In genomic region chr11:63813035-63813562, GRCh38 we compare ENCODE assay signal across 8 cellular contexts. TPM values are rescaled to one million over a fixed set of nuclear protein-coding genes. Genes with fewer than 3 reads are reported as not detected.
DNase-seq lines count a peak whose midpoint lies in the region; ATAC-seq and TF ChIP-seq lines count a peak whose summit lies in the region.

Gene SPINDOC (plus strand): TSS chr11:63813456. CDS start chr11:63813687, 231 bp downstream.

- H3K27me3 ChIP-seq in rectal smooth muscle tissue (ENCODE audit: control insufficient read depth, insufficient read depth, low read length) (no peaks in the 10 kb centered on the region), aorta (ENCODE audit: control insufficient read depth in 1 of 2, insufficient read depth in 2 of 2, low read length in 1 of 2) (no peaks in the 10 kb centered on the region)

- intact Hi-C loops in aorta (cut with DNase I) = no loop called here

- no peak for TF ChIP-seq CTCF in astrocyte of the cerebellum (IDR thresholded peaks at IDR 0.05; ENCODE audit: low read depth, low read length, missing control alignments)

- in situ Hi-C loops in astrocyte of the cerebellum (cut with HindIII; ENCODE audit: low sequenced_read_pairs) = no loop called here

- no peaks in the 10 kb centered on the region for H3K9me3 ChIP-seq in aorta (ENCODE audit: control insufficient read depth, low read length)

- WGBS in aorta, 2 donors = 1% methylated on average over 41 to 65 of the region's 65 CpGs

- peak; percentile 90 for TF ChIP-seq POLR2A in GM15510 (IDR thresholded peaks at IDR 0.05; ENCODE audit: borderline replicate concordance, extremely low read depth, insufficient read length)

- peak; percentile 27 for DNase-seq in NCI-H1417 treated with DMSO at 0.1 percent for 48 hours (lab: John Stamatoyannopoulos, UW)
- DNase-seq in T-helper 9 cell = peak; percentile 63
- DNase-seq in astrocyte of the cerebellum (ENCODE audit: low read depth) = no peak
- DNase-seq in hepatic stellate cell (ENCODE audit: low spot score) = peak; percentile 96
- DNase-seq in aorta = peak; percentile 86 to 94

- peak within 1 kb of the TSS; percentile 46 for H3K9ac ChIP-seq in rectal smooth muscle tissue (ENCODE audit: low read length)

- H3K27ac ChIP-seq in rectal smooth muscle tissue (ENCODE audit: low read depth, low read length) (peak within 1 kb of the TSS; percentile 73), aorta (ENCODE audit: low read depth in 1 of 2, low read length in 2 of 2) (peak within 1 kb of the TSS in 1 of 2 donors; percentile 2)

- ATAC-seq in HG02763 (IDR thresholded peaks at IDR 0.05; ENCODE audit: unreplicated experiment) (peak; percentile 87), aorta (ENCODE audit: low FRiP score) (peak; percentile 92)

- peaks cover 15% of the 10 kb centered on the region for H3K4me1 ChIP-seq in rectal smooth muscle tissue (ENCODE audit: control insufficient read depth, insufficient read depth, low read length)
- peaks cover 0 to 2% of the 10 kb centered on the region in 2 donors for H3K4me1 ChIP-seq in aorta (ENCODE audit: control insufficient read depth in 1 of 2, insufficient read depth in 2 of 2, low read length in 2 of 2)

- peaks cover 9% of the 10 kb centered on the region for H3K36me3 ChIP-seq in rectal smooth muscle tissue (ENCODE audit: control insufficient read depth, insufficient read depth, low read length)
- H3K36me3 ChIP-seq in aorta (ENCODE audit: control insufficient read depth in 1 of 2, insufficient read depth in 2 of 2, low read length in 1 of 2) = no peaks in the 10 kb centered on the region

- H3K4me3 ChIP-seq in astrocyte of the cerebellum (ENCODE audit: low read depth, low read length) (peak within 1 kb of the TSS; percentile 93), rectal smooth muscle tissue (ENCODE audit: low read length) (peak within 1 kb of the TSS; percentile 85), aorta (ENCODE audit: low read length in 2 of 2) (peak within 1 kb of the TSS; percentile 71 to 96)

RNA-seq across cellular contexts. Expression of gene SPINDOC, which starts in this region (rescaled TPM):
- 10 to 100 TPM; 18.3 to 20.6 TPM for total RNA-seq in aorta
- polyA plus RNA-seq in aorta = 10 to 100 TPM in 1 of 2 donors, 1 to 10 TPM in 1; 7.1 to 12.6 TPM
